In genomic region chr11:72738199-72739141, GRCh38 we compare ENCODE assay signal across 8 cellular contexts. TPM values are rescaled to one million over a fixed set of nuclear protein-coding genes. Genes with fewer than 3 reads are reported as not detected.
A peak's percentile ranks its signal among the peaks of the same experiment; 100 is the strongest.
DNase-seq lines count a peak whose midpoint lies in the region; ATAC-seq and TF ChIP-seq lines count a peak whose summit lies in the region.

No MANE protein-coding gene starts in this region.

- H3K27me3 ChIP-seq in GM23248 (replicated peaks; ENCODE audit: insufficient read depth), result no peaks in the 10 kb centered on the region
- H3K27me3 ChIP-seq in RWPE2 (ENCODE audit: insufficient read depth, poor library complexity, severe bottlenecking), result no peaks in the 10 kb centered on the region
- no peaks in the 10 kb centered on the region for H3K27me3 ChIP-seq in subcutaneous abdominal adipose tissue (ENCODE audit: control insufficient read depth in 5 of 5, insufficient read depth in 4 of 5, low read length in 5 of 5)

- peaks cover 44% of the 10 kb centered on the region for H3K79me2 ChIP-seq in GM23248 (ENCODE audit: insufficient read depth)

- H3K9me2 ChIP-seq in GM23248 (ENCODE audit: insufficient read depth), result no peaks in the 10 kb centered on the region

- H3K36me3 ChIP-seq in GM23248 (ENCODE audit: low read depth), result no peaks in the 10 kb centered on the region
- H3K36me3 ChIP-seq in RWPE2 (ENCODE audit: low read depth), result no peaks in the 10 kb centered on the region
- H3K36me3 ChIP-seq in subcutaneous abdominal adipose tissue (ENCODE audit: control insufficient read depth in 5 of 5, insufficient read depth in 5 of 5, low read length in 5 of 5), result no peaks in the 10 kb centered on the region

- peak overlapping the region; percentile 26 for H3K4me2 ChIP-seq in GM23248 (ENCODE audit: unreplicated experiment)

- H4K20me1 ChIP-seq in GM23248 (ENCODE audit: insufficient read depth), result no peaks in the 10 kb centered on the region

- in situ Hi-C loops in GM23248 (cut with MboI), result no loop called here

- 83 to 84% methylated on average over 11 of the region's 11 CpGs for WGBS in GM23248 (ENCODE audit: low coverage in 1 of 2, low lambda C conversion rate in 2 of 2, missing lambda C conversion rate in 2 of 2), 2 experiments

- H3F3A ChIP-seq in GM23248 (ENCODE audit: insufficient read depth), result peaks cover 25% of the 10 kb centered on the region

- peak overlapping the region; percentile 74 for H3K27ac ChIP-seq in GM23248
- H3K27ac ChIP-seq in RWPE2 (ENCODE audit: poor library complexity, severe bottlenecking), result peak overlapping the region; percentile 66
- peak overlapping the region; percentile 72 for H3K27ac ChIP-seq in subcutaneous abdominal adipose tissue (ENCODE audit: low read depth, low read length)

- no peak overlapping the region for H2AFZ ChIP-seq in GM23248

- TF ChIP-seq CTCF in RWPE2 (IDR thresholded peaks at IDR 0.05; ENCODE audit: poor library complexity, severe bottlenecking), result no peak

- intact Hi-C loops in Right ventricle myocardium inferior (cut with DNase I), result loop anchor here (5.0 kb wide), 1 partner anchor 39 kb away; no protein-coding TSS in a partner anchor

- peak; percentile 49 for ATAC-seq in RWPE2 (ENCODE audit: low read depth)
- ATAC-seq in Right ventricle myocardium inferior, result peak; percentile 37
- no peak for ATAC-seq in GM19455 (IDR thresholded peaks at IDR 0.05; ENCODE audit: unreplicated experiment)

- DNase-seq in GDM1 (lab: John Stamatoyannopoulos, UW) (peak; percentile 59), GM23248 (peak; percentile 83), RWPE2 (ENCODE audit: low spot score) (no peak), Right ventricle myocardium inferior (ENCODE audit: missing footprints) (peak; percentile 85), Ammon's horn (ENCODE audit: low spot score) (no peak), COLO668 (lab: John Stamatoyannopoulos, UW; ENCODE audit: unreplicated experiment) (no peak)

- H3K4me1 ChIP-seq in GM23248 (ENCODE audit: insufficient read depth) (peaks cover 45% of the 10 kb centered on the region), RWPE2 (ENCODE audit: insufficient read depth, poor library complexity, severe bottlenecking) (peaks cover 69% of the 10 kb centered on the region), subcutaneous abdominal adipose tissue (ENCODE audit: control insufficient read depth in 5 of 5, insufficient read depth in 5 of 5, low read length in 5 of 5) (peaks cover 6 to 71% (median 48%) of the 10 kb centered on the region in 5 donors)

- H3K4me3 ChIP-seq in GM23248 (no peak overlapping the region), RWPE2 (ENCODE audit: severe bottlenecking) (no peak overlapping the region), subcutaneous abdominal adipose tissue (ENCODE audit: low read depth in 1 of 5, low read length in 5 of 5) (peak overlapping the region; percentile 24 to 58 (median 43))

- H3K9ac ChIP-seq in GM23248 (peak overlapping the region; percentile 33; the same call in 1 of the 2 replicates), subcutaneous abdominal adipose tissue (ENCODE audit: low read length in 5 of 5) (peak overlapping the region in 4 of 5 donors; percentile 17 to 65 (median 46))

- H3K9me3 ChIP-seq in GM23248 (ENCODE audit: low read depth) (no peaks in the 10 kb centered on the region), RWPE2 (ENCODE audit: severe bottlenecking) (no peaks in the 10 kb centered on the region), subcutaneous abdominal adipose tissue (ENCODE audit: control insufficient read depth in 5 of 5, low read length in 5 of 5) (no peaks in the 10 kb centered on the region)

RNA-seq across cellular contexts. Expression of gene ARAP1, which starts 13.7 kb away (rescaled TPM):
- 73.9 and 92.7 TPM in 2 replicates for total RNA-seq in GM23248 (2014; rRNA removed; shearing (Covaris generic))
- 39.0 and 41.5 TPM in 2 replicates for polyA plus RNA-seq in GM23248 (2016; fragmentation: Nextera tagmentation; extraction: Ambion mirVana)
- 55.2 TPM for total RNA-seq in Right ventricle myocardium inferior

RNA-seq across cellular contexts. Expression of gene STARD10, which starts 55.4 kb away (rescaled TPM):
- total RNA-seq in GM23248 (2014; rRNA removed; shearing (Covaris generic)), result 5.7 and 14.7 TPM in 2 replicates
- 6.6 and 8.7 TPM in 2 replicates for polyA plus RNA-seq in GM23248 (2016; fragmentation: Nextera tagmentation; extraction: Ambion mirVana)
- total RNA-seq in Right ventricle myocardium inferior, result 114 TPM

Comparison
In these comparisons a context has a peak if more than half of its experiments do, and no peak if none do; other contexts are left out.
1. DNase-seq: peak in GDM1 (single experiment), GM23248 (single experiment) and Right ventricle myocardium inferior (single experiment); none in RWPE2 (single experiment), Ammon's horn (single experiment) and COLO668 (single experiment).
2. H3K4me3 ChIP-seq: peak in subcutaneous abdominal adipose tissue (5 of 5); none in GM23248 (single experiment) and RWPE2 (single experiment).
3. Peak in every context shown above with its lines, with median percentiles within 50 percentile points of each other: H3K27ac ChIP-seq.